ENCODE assay signal across 8 cellular contexts in the genomic region with DNA sequence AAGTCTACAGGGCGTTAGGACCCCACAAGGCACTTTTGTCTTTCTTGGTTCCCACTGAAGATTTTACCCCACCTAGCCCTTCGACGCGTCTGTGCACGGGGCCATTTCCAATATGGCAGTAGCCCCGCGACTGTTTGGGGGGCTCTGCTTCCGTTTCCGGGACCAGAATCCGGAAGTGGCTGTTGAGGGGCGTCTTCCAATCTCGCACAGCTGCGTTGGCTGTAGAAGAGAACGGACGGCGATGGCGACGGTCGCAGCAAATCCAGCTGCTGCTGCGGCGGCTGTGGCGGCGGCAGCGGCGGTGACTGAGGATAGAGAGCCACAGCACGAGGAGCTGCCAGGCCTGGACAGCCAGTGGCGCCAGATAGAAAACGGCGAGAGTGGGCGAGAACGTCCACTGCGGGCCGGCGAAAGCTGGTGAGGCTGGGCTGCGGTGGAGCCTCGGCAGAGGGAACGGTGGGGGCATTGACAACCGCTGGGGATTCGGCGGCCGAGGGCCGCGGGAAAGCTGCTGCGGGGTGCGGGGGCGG. TPM values are rescaled to one million over a fixed set of nuclear protein-coding genes. Genes with fewer than 3 reads are reported as not detected.
DNase-seq lines count a peak whose midpoint lies in the region; ATAC-seq and TF ChIP-seq lines count a peak whose summit lies in the region.

USP11 (plus strand) TSS at position 207 of the 530 bp plus-strand sequence; CDS start at position 242, 35 bp downstream.

- H3K27ac ChIP-seq in brain microvascular endothelial cell (peak within 1 kb of the TSS; percentile 97), gastrocnemius medialis (peak within 1 kb of the TSS; percentile 88 to 93 (median 91))

- DNase-seq in COLO668 (lab: John Stamatoyannopoulos, UW; ENCODE audit: unreplicated experiment), result peak; percentile 58
- peak; percentile 56 for DNase-seq in GM20000 (ENCODE audit: low spot score)
- no peak for DNase-seq in LNCaP clone FGC (ENCODE audit: low read depth)
- peak; percentile 10 for DNase-seq in brain microvascular endothelial cell
- peak in 1 of 2 donors; percentile 36 for DNase-seq in gastrocnemius medialis

- peak within 1 kb of the TSS; percentile 98 for H3K9ac ChIP-seq in iPS-15b (ENCODE audit: low read depth, low read length)

- H3K4me1 Mint-ChIP-seq in T-helper 1 cell treated with Interleukin-12 subunit alpha and Interleukin-12 subunit beta and Interleukin-4 antibody, amounts not matched to agents 30 μg/mL and 1 μg/mL, for 36 hours (ENCODE audit: low read depth), result peaks cover 9% of the 10 kb centered on the region

- H3K27me3 Mint-ChIP-seq in T-helper 1 cell treated with Interleukin-12 subunit alpha and Interleukin-12 subunit beta and Interleukin-4 antibody, amounts not matched to agents 30 μg/mL and 1 μg/mL, for 36 hours (ENCODE audit: low read depth), result no peaks in the 10 kb centered on the region

- H3K36me3 ChIP-seq in brain microvascular endothelial cell (replicated peaks) (peaks cover 14% of the 10 kb centered on the region), iPS-15b (ENCODE audit: control insufficient read depth, insufficient read depth, low read length) (peaks cover 11% of the 10 kb centered on the region), gastrocnemius medialis (peaks cover 0 to 19% of the 10 kb centered on the region in 2 donors)

- peaks cover 4% of the 10 kb centered on the region for H3K4me1 ChIP-seq in iPS-15b (ENCODE audit: control insufficient read depth, insufficient read depth, low read length)
- H3K4me1 ChIP-seq in gastrocnemius medialis, result peaks cover 0 to 3% of the 10 kb centered on the region in 2 donors

- peak in 1 of 2 donors; percentile 37 for TF ChIP-seq POLR2A in gastrocnemius medialis (IDR thresholded peaks at IDR 0.05)

- peaks cover 19% of the 10 kb centered on the region for H3K36me3 Mint-ChIP-seq in T-helper 1 cell treated with Interleukin-12 subunit alpha and Interleukin-12 subunit beta and Interleukin-4 antibody, amounts not matched to agents 30 μg/mL and 1 μg/mL, for 36 hours (ENCODE audit: low read depth)

- H3K9me3 Mint-ChIP-seq in T-helper 1 cell treated with Interleukin-12 subunit alpha and Interleukin-12 subunit beta and Interleukin-4 antibody, amounts not matched to agents 30 μg/mL and 1 μg/mL, for 36 hours, result no peaks in the 10 kb centered on the region

- ATAC-seq in gastrocnemius medialis (peak; percentile 4 to 25), GM18861 (IDR thresholded peaks at IDR 0.05; ENCODE audit: unreplicated experiment) (no peak)

- H3K27me3 ChIP-seq in brain microvascular endothelial cell (replicated peaks) (no peaks in the 10 kb centered on the region), iPS-15b (ENCODE audit: control insufficient read depth, insufficient read depth, low read length) (no peaks in the 10 kb centered on the region), gastrocnemius medialis (no peaks in the 10 kb centered on the region)

- H3K27ac Mint-ChIP-seq in T-helper 1 cell treated with Interleukin-12 subunit alpha and Interleukin-12 subunit beta and Interleukin-4 antibody, amounts not matched to agents 30 μg/mL and 1 μg/mL, for 36 hours, result peak within 1 kb of the TSS; percentile 100

- intact Hi-C loops in gastrocnemius medialis (cut with DNase I; ENCODE audit: low total_unique reads), result loop anchor here (1.0 to 5.0 kb wide), 6 partner anchors 15 to 426 kb away; partner anchors contain the start of genes CDK16, UBA1 and UXT

- H3K4me3 ChIP-seq in LNCaP clone FGC (ENCODE audit: low read depth, low read length), result peak within 1 kb of the TSS; percentile 67
- H3K4me3 ChIP-seq in brain microvascular endothelial cell (ENCODE audit: low read depth, low read length), result peak within 1 kb of the TSS; percentile 71
- peak within 1 kb of the TSS; percentile 62 for H3K4me3 ChIP-seq in iPS-15b (ENCODE audit: low read depth, low read length)
- peak within 1 kb of the TSS; percentile 57 to 84 (median 74) for H3K4me3 ChIP-seq in gastrocnemius medialis

- TF ChIP-seq CTCF in GM20000 (IDR thresholded peaks at IDR 0.05; ENCODE audit: extremely low read depth, missing control alignments), result no peak
- TF ChIP-seq CTCF in LNCaP clone FGC (IDR thresholded peaks at IDR 0.05; ENCODE audit: control insufficient read depth, extremely low read depth, insufficient read depth), result no peak
- no peak for TF ChIP-seq CTCF in brain microvascular endothelial cell (IDR thresholded peaks at IDR 0.05; ENCODE audit: low read depth, low read length, missing control alignments)
- TF ChIP-seq CTCF in gastrocnemius medialis (IDR thresholded peaks at IDR 0.05 in 4 of 5, conservative IDR thresholded peaks at IDR 0.05 in 1 of 5), result no peak

- H3K9me3 ChIP-seq in iPS-15b (ENCODE audit: control insufficient read depth, insufficient read depth, low read length) (no peaks in the 10 kb centered on the region), gastrocnemius medialis (no peaks in the 10 kb centered on the region)

- in situ Hi-C loops in brain microvascular endothelial cell (cut with HindIII; ENCODE audit: low pct_ligation_motif_present, low sequenced_read_pairs), result no loop called here
- in situ Hi-C loops in gastrocnemius medialis (cut with MboI; ENCODE audit: low sequenced_read_pairs in 4 of 4), result no loop called here

- H3K4me3 Mint-ChIP-seq in T-helper 1 cell treated with Interleukin-12 subunit alpha and Interleukin-12 subunit beta and Interleukin-4 antibody, amounts not matched to agents 30 μg/mL and 1 μg/mL, for 36 hours, result peak within 1 kb of the TSS; percentile 96

RNA-seq across cellular contexts. Expression of gene USP11, which starts in this region (rescaled TPM):
- total RNA-seq in gastrocnemius medialis, result 10 to 100 TPM; 17.0 to 35.3 (median 25.0) TPM
